8 cellular contexts compared by ENCODE assay signal in the genomic region with DNA sequence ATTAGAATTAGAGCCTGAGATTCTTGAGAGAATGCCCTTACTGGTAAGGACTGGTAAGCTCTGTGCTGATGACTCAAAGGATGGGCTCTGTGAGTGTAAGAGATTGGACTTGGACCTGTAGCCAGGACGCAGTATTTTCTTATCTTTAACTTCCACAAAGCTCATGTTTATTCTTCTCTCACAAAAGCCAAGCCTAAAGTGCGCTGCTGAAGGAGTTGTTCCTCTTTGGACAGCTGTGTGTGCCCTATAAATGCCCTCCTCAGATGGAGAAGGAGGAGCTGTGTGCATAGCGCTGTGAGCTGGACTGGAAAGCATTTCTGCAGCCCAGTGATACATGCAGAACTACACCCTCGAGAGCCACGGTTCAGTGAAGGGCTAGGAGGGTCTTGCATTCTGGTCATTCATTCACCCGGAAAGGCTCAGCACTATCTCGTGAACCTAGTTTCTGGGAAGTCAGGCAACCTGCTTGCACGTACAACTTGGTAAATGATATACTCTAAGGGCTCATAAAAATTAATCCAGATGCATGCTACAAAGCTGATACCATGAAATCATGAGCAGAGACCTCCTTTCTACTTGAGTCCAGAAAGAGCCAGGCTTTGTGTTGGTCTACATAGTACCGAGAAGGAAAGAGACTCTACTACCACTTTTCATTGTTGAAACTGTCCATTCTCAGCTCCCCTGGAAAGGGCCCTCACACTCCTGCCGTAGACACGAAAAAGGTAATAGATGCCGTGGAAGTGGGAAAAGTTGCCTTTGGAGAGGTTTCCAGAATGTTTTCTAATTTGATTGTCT.
DNase-seq lines count a peak whose midpoint lies in the region; ATAC-seq, FAIRE-seq and TF ChIP-seq lines count a peak whose summit lies in the region.

No MANE protein-coding gene starts in this region.

- CTCF ChIA-PET in WTC11 (lab: Charles Lee) = interaction anchor here (0.6 kb wide), 1 partner anchor 327 kb away, joined by 5 read pairs; no protein-coding TSS in a partner anchor

- H3K4me1 Mint-ChIP-seq in WTC11 = no peaks in the 10 kb centered on the region

- TF ChIP-seq CTCF in fibroblast of mammary gland (conservative IDR thresholded peaks at IDR 0.05; ENCODE audit: control insufficient read depth, insufficient read depth, low read depth, low read length) (no peak), WTC11 (IDR thresholded peaks at IDR 0.05) (no peak)

- no peak overlapping the region for H3K4me3 Mint-ChIP-seq in WTC11

- peak overlapping the region; percentile 84 to 95 for H3K27ac ChIP-seq in small intestine (ENCODE audit: low read depth in 1 of 2, low read length in 1 of 2)

- H3K36me3 Mint-ChIP-seq in WTC11 = no peaks in the 10 kb centered on the region

- peaks cover 0 to 8% of the 10 kb centered on the region in 2 donors for H3K4me1 ChIP-seq in small intestine (ENCODE audit: control insufficient read depth in 2 of 2, insufficient read depth in 1 of 2, low read depth in 1 of 2, low read length in 1 of 2)

- no peak for FAIRE-seq in small intestine (lab: Jason Lieb, UNC)

- ATAC-seq in GM21576 (IDR thresholded peaks at IDR 0.05; ENCODE audit: unreplicated experiment) (peak; percentile 73), WTC11 (no peak)

- H3K27me3 Mint-ChIP-seq in WTC11 (ENCODE audit: low read depth) = no peaks in the 10 kb centered on the region

- no peak overlapping the region for H3K27ac Mint-ChIP-seq in WTC11

- 19 to 53% (median 38%) methylated on average over 12 of the region's 12 CpGs for WGBS in small intestine, 3 donors

- no peaks in the 10 kb centered on the region for H3K27me3 ChIP-seq in small intestine (ENCODE audit: control insufficient read depth in 2 of 2, insufficient read depth in 2 of 2, low read length in 2 of 2)

- H3K9me3 Mint-ChIP-seq in WTC11 = no peaks in the 10 kb centered on the region

- DNase-seq in DMS53 treated with DMSO at 0.1 percent for 48 hours (lab: John Stamatoyannopoulos, UW; ENCODE audit: unreplicated experiment) = peak; percentile 35
- DNase-seq in MV-4-11 (lab: John Stamatoyannopoulos, UW) = peak; percentile 78
- DNase-seq in fibroblast of mammary gland (ENCODE audit: low read depth) = peak; percentile 16
- peak; percentile 97 for DNase-seq in small intestine
- no peak for DNase-seq in WTC11 (ENCODE audit: low spot score)
- no peak for DNase-seq in NCI-H2029 treated with DMSO at 0.1 percent for 48 hours (lab: John Stamatoyannopoulos, UW)
- DNase-seq in DMS114 treated with DMSO at 0.1 percent for 48 hours (lab: John Stamatoyannopoulos, UW; ENCODE audit: unreplicated experiment) = no peak

- H3K9me3 ChIP-seq in small intestine (ENCODE audit: control insufficient read depth, low read depth) = no peaks in the 10 kb centered on the region

- POLR2A ChIA-PET in WTC11 (lab: Charles Lee) = no interaction called here

- no peak overlapping the region for H3K4me3 ChIP-seq in fibroblast of mammary gland (ENCODE audit: control insufficient read depth, low read depth, low read length)
- peak overlapping the region in 1 of 2 donors; percentile 10 for H3K4me3 ChIP-seq in small intestine (ENCODE audit: low read depth in 1 of 2, low read length in 2 of 2)

- H3K36me3 ChIP-seq in small intestine (ENCODE audit: control insufficient read depth in 2 of 2, insufficient read depth in 2 of 2, low read length in 2 of 2) = no peaks in the 10 kb centered on the region

TF ChIP-seq in WTC11, 78 proteins besides CTCF, POLR2A, EP300 and RAD21:
- TF ChIP-seq OVOL2 (CRISPR knock-in tag; IDR thresholded peaks at IDR 0.05; ENCODE audit: borderline replicate concordance) = no peak
- TF ChIP-seq, protein P1, sequence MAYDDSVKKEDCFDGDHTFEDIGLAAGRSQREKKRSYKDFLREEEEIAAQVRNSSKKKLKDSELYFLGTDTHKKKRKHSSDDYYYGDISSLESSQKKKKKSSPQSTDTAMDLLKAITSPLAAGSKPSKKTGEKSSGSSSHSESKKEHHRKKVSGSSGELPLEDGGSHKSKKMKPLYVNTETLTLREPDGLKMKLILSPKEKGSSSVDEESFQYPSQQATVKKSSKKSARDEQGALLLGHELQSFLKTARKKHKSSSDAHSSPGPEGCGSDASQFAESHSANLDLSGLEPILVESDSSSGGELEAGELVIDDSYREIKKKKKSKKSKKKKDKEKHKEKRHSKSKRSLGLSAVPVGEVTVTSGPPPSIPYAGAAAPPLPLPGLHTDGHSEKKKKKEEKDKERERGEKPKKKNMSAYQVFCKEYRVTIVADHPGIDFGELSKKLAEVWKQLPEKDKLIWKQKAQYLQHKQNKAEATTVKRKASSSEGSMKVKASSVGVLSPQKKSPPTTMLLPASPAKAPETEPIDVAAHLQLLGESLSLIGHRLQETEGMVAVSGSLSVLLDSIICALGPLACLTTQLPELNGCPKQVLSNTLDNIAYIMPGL (CRISPR knock-in tag; IDR thresholded peaks at IDR 0.05) = no peak
TF ChIP-seq in WTC11: peak in this region for 0.

Comparison
In these comparisons a context has a peak if more than half of its experiments do, and no peak if none do; other contexts are left out.
1. DNase-seq: peak in DMS53 treated with DMSO at 0.1 percent for 48 hours (single experiment), MV-4-11 (single experiment), fibroblast of mammary gland (single experiment) and small intestine (single experiment); none in WTC11 (single experiment), NCI-H2029 treated with DMSO at 0.1 percent for 48 hours (single experiment) and DMS114 treated with DMSO at 0.1 percent for 48 hours (single experiment).